25 cellular contexts compared by ENCODE assay signal in the genomic region with DNA sequence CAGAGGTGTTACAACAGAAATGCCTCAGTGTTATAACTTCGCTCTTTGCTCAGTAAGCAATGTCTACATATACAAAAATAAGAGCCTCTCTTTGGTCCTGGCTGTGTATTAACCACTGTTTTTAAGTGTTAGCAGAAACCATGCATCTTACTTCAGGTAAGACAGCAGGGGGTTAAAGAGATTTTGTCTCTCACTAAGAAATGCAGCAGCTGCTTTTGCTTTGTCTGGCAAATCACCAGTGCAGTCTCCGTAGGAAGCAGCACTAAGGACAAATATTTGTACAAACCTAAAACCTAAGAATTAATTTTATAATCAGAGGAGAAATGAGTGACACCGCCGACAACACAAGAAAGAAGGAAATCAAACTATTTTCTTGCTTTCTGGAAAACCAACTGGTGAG. TPM values are rescaled to one million over a fixed set of nuclear protein-coding genes. Genes with fewer than 3 reads are reported as not detected.
DNase-seq lines count a peak whose midpoint lies in the region; ATAC-seq and TF ChIP-seq lines count a peak whose summit lies in the region.
"Had no signal": no experiment of that assay in that cellular context is flagged by ENCODE, and none has a peak within 500 bp of the region (broad histone marks: within the 10 kb centered on the region; RNA-seq: fewer than 3 reads in every experiment).

No MANE protein-coding gene starts in this region.

- TF ChIP-seq CTCF in VCaP (conservative IDR thresholded peaks at IDR 0.05) (no peak), parathyroid adenoma (IDR thresholded peaks at IDR 0.05) (no peak), heart right ventricle (IDR thresholded peaks at IDR 0.05) (no peak)

- no peak for ATAC-seq in heart right ventricle

- peaks cover 20% of the 10 kb centered on the region for H3K4me1 ChIP-seq in HUES6 (ENCODE audit: control insufficient read depth, insufficient read depth, low read length)
- H3K4me1 ChIP-seq in parathyroid adenoma = peaks cover 19% of the 10 kb centered on the region
- no peaks in the 10 kb centered on the region for H3K4me1 ChIP-seq in heart right ventricle
- H3K4me1 ChIP-seq: BLaER1, SJSA1 had no signal

- H3K9ac ChIP-seq in HUES6 (ENCODE audit: low read length) = no peak overlapping the region
- H3K9ac ChIP-seq in parathyroid adenoma = no peak overlapping the region
- H3K9ac ChIP-seq: BLaER1, GM23248, KMS-11 had no signal

- H3K4me3 ChIP-seq in HUES6 (ENCODE audit: low read depth, low read length) (no peak overlapping the region), parathyroid adenoma (ENCODE audit: low read depth, low read length) (no peak overlapping the region), heart right ventricle (no peak overlapping the region)
- H3K4me3 ChIP-seq: BLaER1, GM23248, SJSA1 had no signal

- H3K27ac ChIP-seq in HUES6 (ENCODE audit: low read depth, low read length) = peak overlapping the region; percentile 0; the same call in 1 of the 2 replicates
- H3K27ac ChIP-seq in VCaP = peak overlapping the region; percentile 86
- peak overlapping the region; percentile 69 for H3K27ac ChIP-seq in parathyroid adenoma
- H3K27ac ChIP-seq in heart right ventricle = no peak overlapping the region
- H3K27ac ChIP-seq: BLaER1, GM23248, HL-60, KMS-11, SJSA1 had no signal

- H3K79me2 ChIP-seq in parathyroid adenoma = no peaks in the 10 kb centered on the region

- peak overlapping the region; percentile 44 for H2AFZ ChIP-seq in parathyroid adenoma
- H2AFZ ChIP-seq: GM23248 had no signal

- 73 to 77% methylated on average over 4 of the region's 4 CpGs for WGBS in heart right ventricle, 2 donors

- intact Hi-C loops in heart right ventricle (cut with DNase I) = no loop called here

- DNase-seq in NCI-H510A treated with DMSO at 0.1 percent for 48 hours (lab: John Stamatoyannopoulos, UW) (peak; percentile 10), NCI-H510A (lab: John Stamatoyannopoulos, UW) (no peak), HuH-7.5 (ENCODE audit: low spot score) (no peak), heart right ventricle (no peak)
- DNase-seq in activated CD4-positive, CD25-positive, alpha-beta regulatory T cell (lab: John Stamatoyannopoulos, UW) = no peak
- DNase-seq: ACHN; Caco-2; CD4-positive, alpha-beta T cell; DMS 273 treated with DMSO at 0.1 percent for 48 hours; GM23248; HCEC 1CT; IMR-90; NCI-H446 treated with DMSO at 0.1 percent for 48 hours; NCI-H82; OCI-M1 had no signal

- H3K4me2 ChIP-seq in parathyroid adenoma (ENCODE audit: low read length) = peak overlapping the region; percentile 36
- H3K4me2 ChIP-seq: BLaER1, KMS-11 had no signal

- H3K9me3 ChIP-seq in HUES6 (ENCODE audit: control insufficient read depth, insufficient read depth, low read depth, low read length) (no peaks in the 10 kb centered on the region), parathyroid adenoma (ENCODE audit: control insufficient read depth, low read length) (no peaks in the 10 kb centered on the region), heart right ventricle (no peaks in the 10 kb centered on the region)
- H3K9me3 ChIP-seq: BLaER1, Caco-2, SJSA1 had no signal

- H3K36me3 ChIP-seq in HUES6 (ENCODE audit: control insufficient read depth, insufficient read depth, low read length) (no peaks in the 10 kb centered on the region), parathyroid adenoma (ENCODE audit: control insufficient read depth, insufficient read depth, low read length) (no peaks in the 10 kb centered on the region), heart right ventricle (no peaks in the 10 kb centered on the region)
- H3K36me3 ChIP-seq: BLaER1, SJSA1 had no signal

- H3K27me3 ChIP-seq in HUES6 (ENCODE audit: control insufficient read depth, insufficient read depth, low read length) = no peaks in the 10 kb centered on the region
- H3K27me3 ChIP-seq in parathyroid adenoma (ENCODE audit: control insufficient read depth, insufficient read depth, low read length) = no peaks in the 10 kb centered on the region
- no peaks in the 10 kb centered on the region for H3K27me3 ChIP-seq in heart right ventricle
- H3K27me3 ChIP-seq: BLaER1 had no signal

RNA-seq across cellular contexts. Expression of gene SMIM28, which starts 0.8 kb away (rescaled TPM):
- not detected for total RNA-seq in heart right ventricle
- not detected for polyA plus RNA-seq in heart right ventricle
- total RNA-seq: Caco-2; CD4-positive, alpha-beta T cell; G401; GM23248; HT-29; IMR-90; SJSA1; T-helper 1 cell treated with Interleukin-12 subunit alpha and Interleukin-12 subunit beta and Interleukin-4 antibody, amounts not matched to agents 30 ng/mL and 1 ng/mL, for 36 hours had no signal
- polyA plus RNA-seq: GM23248, IMR-90 had no signal

RNA-seq across cellular contexts. Expression of gene HEBP2, which starts 25.6 kb away (rescaled TPM):
- total RNA-seq in heart right ventricle = 100 to 1,000 TPM in 5 of 10 donors, 10 to 100 TPM in 5; 88.4 to 108 (median 100) TPM
- polyA plus RNA-seq in heart right ventricle = 100 to 1,000 TPM in 1 of 2 donors, 10 to 100 TPM in 1; 44.1 to 123 TPM

Comparison
In these comparisons a context has a peak if more than half of its experiments do, and no peak if none do; other contexts are left out.
1. H3K27ac ChIP-seq: peak in HUES6 (single experiment), VCaP (single experiment) and parathyroid adenoma (single experiment); none in heart right ventricle (0 of 10).